ENCODE assay signal across 18 cellular contexts in the genomic region with DNA sequence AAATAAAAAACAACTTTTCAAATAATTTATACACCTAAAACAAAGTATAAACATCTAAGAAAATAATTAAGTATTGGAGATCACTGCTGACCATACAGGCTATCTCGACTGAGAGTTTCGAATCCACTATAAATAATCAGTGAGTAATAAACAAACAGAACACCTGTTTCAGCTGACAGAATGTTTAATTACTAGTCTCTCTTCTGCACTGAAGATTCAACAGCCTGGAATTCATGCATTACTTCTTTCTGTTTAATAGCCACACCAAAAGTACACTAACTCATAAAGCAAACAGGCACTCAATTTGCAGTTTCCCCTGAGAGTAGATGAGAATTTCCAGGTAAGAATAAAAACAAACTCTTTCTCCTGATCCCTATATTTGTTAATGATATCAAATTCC.
DNase-seq lines count a peak whose midpoint lies in the region; ATAC-seq lines count a peak whose summit lies in the region.
"Had no signal": no experiment of that assay in that cellular context is flagged by ENCODE, and none has a peak within 500 bp of the region (broad histone marks: within the 10 kb centered on the region; RNA-seq: fewer than 3 reads in every experiment).

No MANE protein-coding gene starts in this region.

- POLR2A ChIA-PET in activated CD4-positive, alpha-beta T cell treated with anti-CD3 and anti-CD28 coated beads for 36 hours (lab: Charles Lee), result interaction anchor here (1.0 kb wide), 1 partner anchor 48 kb away, joined by 4 read pairs; no protein-coding TSS in a partner anchor

- intact Hi-C loops in activated CD4-positive, alpha-beta T cell treated with anti-CD3 and anti-CD28 coated beads for 36 hours (cut with DNase I, micrococcal nuclease), result loop anchor here in 1 of 2 experiments (10.0 kb wide), 1 partner anchor 640 kb away; no protein-coding TSS in a partner anchor

- no peak for DNase-seq in activated CD4-positive, alpha-beta T cell treated with anti-CD3 and anti-CD28 coated beads for 36 hours
- DNase-seq in activated CD4-positive, alpha-beta T cell treated with anti-CD3 and anti-CD28 coated beads, Interleukin-2, amount 50 U/mL, for 4 hours, result no peak
- DNase-seq in myocyte (ENCODE audit: low read depth), result peak; percentile 61
- DNase-seq in HPDE6-E6E7 (ENCODE audit: extremely low spot score), result no peak
- no peak for DNase-seq in CD1c-positive myeloid dendritic cell (ENCODE audit: extremely low spot score)
- DNase-seq: ACHN; activated B cell treated with CpG ODN at 0.5 μM for 24 hours; activated effector memory CD4-positive, alpha-beta T cell treated with anti-CD3 and anti-CD28 coated beads, Interleukin-2, amount 50 U/mL, for 16 hours; foreskin keratinocyte; NCI-H1436; NCI-H226; SHP77 treated with DMSO at 0.1 percent for 48 hours; T-helper 2 cell had no signal

- peaks cover 32% of the 10 kb centered on the region for H3K36me3 Mint-ChIP-seq in activated CD4-positive, alpha-beta T cell treated with anti-CD3 and anti-CD28 coated beads for 36 hours (ENCODE audit: low read depth)
- peaks cover 27% of the 10 kb centered on the region for H3K36me3 Mint-ChIP-seq in activated T-helper 17 cell treated with anti-CD3 and anti-CD28 coated beads, Interleukin-2, amount 50 U/mL, for 72 hours (ENCODE audit: low read depth)
- peaks cover 21% of the 10 kb centered on the region for H3K36me3 Mint-ChIP-seq in stimulated activated memory B cell treated with anti-CD40 and anti-IgM and Interleukin-4, amounts not matched to agents 10 μg/mL and 1 μg/mL and 100 μg/mL, for 72 hours

- ATAC-seq in activated CD4-positive, alpha-beta T cell treated with anti-CD3 and anti-CD28 coated beads for 36 hours, result no peak
- no peak for ATAC-seq in activated T-helper 17 cell treated with anti-CD3 and anti-CD28 coated beads, Interleukin-2, amount 50 U/mL, for 72 hours (replicated peaks)
- no peak for ATAC-seq in stimulated activated memory B cell treated with anti-CD40 and anti-IgM and Interleukin-4, amounts not matched to agents 10 μg/mL and 1 μg/mL and 100 μg/mL, for 72 hours
- ATAC-seq in HG03139 (IDR thresholded peaks at IDR 0.05; ENCODE audit: unreplicated experiment), result no peak
- ATAC-seq: foreskin keratinocyte, left lobe of liver had no signal

- H3K9me3 Mint-ChIP-seq in activated CD4-positive, alpha-beta T cell treated with anti-CD3 and anti-CD28 coated beads for 36 hours (ENCODE audit: low read depth), result no peaks in the 10 kb centered on the region
- H3K9me3 Mint-ChIP-seq in activated T-helper 17 cell treated with anti-CD3 and anti-CD28 coated beads, Interleukin-2, amount 50 U/mL, for 72 hours, result peaks cover 5% of the 10 kb centered on the region
- no peaks in the 10 kb centered on the region for H3K9me3 Mint-ChIP-seq in stimulated activated memory B cell treated with anti-CD40 and anti-IgM and Interleukin-4, amounts not matched to agents 10 μg/mL and 1 μg/mL and 100 μg/mL, for 72 hours
- H3K9me3 Mint-ChIP-seq: activated B cell treated with CpG ODN at 0.5 μM for 24 hours had no signal

- CTCF ChIA-PET in activated CD4-positive, alpha-beta T cell treated with anti-CD3 and anti-CD28 coated beads for 36 hours (lab: Charles Lee), result interaction anchor here (0.5 to 2.2 kb wide), 6 partner anchors 50 to 638 kb away, joined by 3 to 12 read pairs (median 3); no protein-coding TSS in a partner anchor

- H3K4me1 Mint-ChIP-seq in activated CD4-positive, alpha-beta T cell treated with anti-CD3 and anti-CD28 coated beads for 36 hours, result peaks cover 68% of the 10 kb centered on the region
- H3K4me1 Mint-ChIP-seq in activated T-helper 17 cell treated with anti-CD3 and anti-CD28 coated beads, Interleukin-2, amount 50 U/mL, for 72 hours, result peaks cover 53% of the 10 kb centered on the region
- peaks cover 13% of the 10 kb centered on the region for H3K4me1 Mint-ChIP-seq in stimulated activated memory B cell treated with anti-CD40 and anti-IgM and Interleukin-4, amounts not matched to agents 10 μg/mL and 1 μg/mL and 100 μg/mL, for 72 hours

- H3K27me3 Mint-ChIP-seq in activated CD4-positive, alpha-beta T cell treated with anti-CD3 and anti-CD28 coated beads for 36 hours, result no peaks in the 10 kb centered on the region
- no peaks in the 10 kb centered on the region for H3K27me3 Mint-ChIP-seq in activated T-helper 17 cell treated with anti-CD3 and anti-CD28 coated beads, Interleukin-2, amount 50 U/mL, for 72 hours
- no peaks in the 10 kb centered on the region for H3K27me3 Mint-ChIP-seq in stimulated activated memory B cell treated with anti-CD40 and anti-IgM and Interleukin-4, amounts not matched to agents 10 μg/mL and 1 μg/mL and 100 μg/mL, for 72 hours
- H3K27me3 Mint-ChIP-seq: activated B cell treated with CpG ODN at 0.5 μM for 24 hours; stimulated activated naive CD8-positive, alpha-beta T cell treated with anti-CD3 and anti-CD28 coated beads, Interleukin-15, Interleukin-2, amounts not matched to agents 100 ng/mL and 50 ng/mL, for 24 hours had no signal

- no peak overlapping the region for H3K4me3 Mint-ChIP-seq in activated CD4-positive, alpha-beta T cell treated with anti-CD3 and anti-CD28 coated beads for 36 hours
- peak overlapping the region; percentile 32 for H3K4me3 Mint-ChIP-seq in activated T-helper 17 cell treated with anti-CD3 and anti-CD28 coated beads, Interleukin-2, amount 50 U/mL, for 72 hours
- H3K4me3 Mint-ChIP-seq in stimulated activated memory B cell treated with anti-CD40 and anti-IgM and Interleukin-4, amounts not matched to agents 10 μg/mL and 1 μg/mL and 100 μg/mL, for 72 hours, result no peak overlapping the region
- H3K4me3 Mint-ChIP-seq: activated B cell treated with CpG ODN at 0.5 μM for 24 hours; stimulated activated naive CD8-positive, alpha-beta T cell treated with anti-CD3 and anti-CD28 coated beads, Interleukin-15, Interleukin-2, amounts not matched to agents 100 ng/mL and 50 ng/mL, for 24 hours had no signal

- peak overlapping the region; percentile 28 for H3K27ac Mint-ChIP-seq in activated CD4-positive, alpha-beta T cell treated with anti-CD3 and anti-CD28 coated beads for 36 hours
- H3K27ac Mint-ChIP-seq in activated T-helper 17 cell treated with anti-CD3 and anti-CD28 coated beads, Interleukin-2, amount 50 U/mL, for 72 hours, result peak overlapping the region; percentile 72
- peak overlapping the region; percentile 75 for H3K27ac Mint-ChIP-seq in stimulated activated memory B cell treated with anti-CD40 and anti-IgM and Interleukin-4, amounts not matched to agents 10 μg/mL and 1 μg/mL and 100 μg/mL, for 72 hours
- H3K27ac Mint-ChIP-seq: activated B cell treated with CpG ODN at 0.5 μM for 24 hours had no signal
